Comparison of ENCODE assay signal across 1 cellular context in the genomic region with DNA sequence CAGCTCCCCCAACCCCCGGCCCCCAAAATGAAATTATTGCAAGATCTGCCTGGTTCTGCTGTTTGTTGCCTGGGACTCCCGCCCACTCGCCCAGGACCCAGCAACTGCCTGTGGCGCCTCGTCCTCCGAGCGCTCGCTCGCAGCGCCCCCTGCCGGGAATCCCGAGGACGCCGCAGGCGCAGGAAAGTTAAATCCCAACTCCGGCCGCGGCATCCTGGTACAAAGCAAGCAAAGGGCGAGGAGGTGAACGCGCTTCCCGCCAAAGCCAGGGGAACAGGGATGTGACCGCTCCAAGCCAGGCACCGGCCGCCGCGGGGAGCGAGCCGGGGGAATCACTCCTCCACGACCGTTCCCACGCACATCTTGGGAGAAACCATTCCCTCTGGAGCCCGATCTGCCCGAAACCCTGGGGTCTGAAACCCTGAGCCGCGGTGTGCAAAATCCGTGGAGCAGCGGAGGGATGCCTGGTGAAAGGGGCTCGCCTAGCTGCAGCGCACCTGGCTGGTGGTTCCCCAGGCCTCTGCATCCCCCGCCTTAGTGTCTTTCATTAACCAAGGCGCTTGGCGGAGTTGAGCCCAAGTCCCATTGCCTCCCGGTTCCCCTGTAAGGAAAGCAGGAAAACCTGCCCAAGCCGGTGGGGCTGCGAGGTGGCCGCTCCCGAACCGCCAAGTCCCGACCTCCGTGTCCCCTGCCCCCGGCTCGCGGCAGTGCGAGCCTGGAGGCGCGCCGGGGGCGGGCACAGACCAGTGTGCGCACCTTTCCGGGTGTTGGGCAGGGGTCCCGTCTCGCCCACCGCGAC.
TF ChIP-seq lines count a peak whose summit lies in the region.

No MANE protein-coding gene starts in this region.

TF ChIP-seq in SK-N-SH, 30 proteins besides CTCF, POLR2A, EP300 and RAD21 (continued from another document):
- TF ChIP-seq, protein P1, sequence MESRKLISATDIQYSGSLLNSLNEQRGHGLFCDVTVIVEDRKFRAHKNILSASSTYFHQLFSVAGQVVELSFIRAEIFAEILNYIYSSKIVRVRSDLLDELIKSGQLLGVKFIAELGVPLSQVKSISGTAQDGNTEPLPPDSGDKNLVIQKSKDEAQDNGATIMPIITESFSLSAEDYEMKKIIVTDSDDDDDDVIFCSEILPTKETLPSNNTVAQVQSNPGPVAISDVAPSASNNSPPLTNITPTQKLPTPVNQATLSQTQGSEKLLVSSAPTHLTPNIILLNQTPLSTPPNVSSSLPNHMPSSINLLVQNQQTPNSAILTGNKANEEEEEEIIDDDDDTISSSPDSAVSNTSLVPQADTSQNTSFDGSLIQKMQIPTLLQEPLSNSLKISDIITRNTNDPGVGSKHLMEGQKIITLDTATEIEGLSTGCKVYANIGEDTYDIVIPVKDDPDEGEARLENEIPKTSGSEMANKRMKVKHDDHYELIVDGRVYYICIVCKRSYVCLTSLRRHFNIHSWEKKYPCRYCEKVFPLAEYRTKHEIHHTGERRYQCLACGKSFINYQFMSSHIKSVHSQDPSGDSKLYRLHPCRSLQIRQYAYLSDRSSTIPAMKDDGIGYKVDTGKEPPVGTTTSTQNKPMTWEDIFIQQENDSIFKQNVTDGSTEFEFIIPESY (IDR thresholded peaks at IDR 0.05; ENCODE audit: borderline replicate concordance, low read depth): no peak
- TF ChIP-seq TAF1 (IDR thresholded peaks at IDR 0.05; ENCODE audit: borderline replicate concordance, low read depth, low read length) (0 out of 2 replicates have a peak, but pooled peaks have one; percentile 18), EZH2phosphoT487 (IDR thresholded peaks at IDR 0.05; ENCODE audit: borderline replicate concordance, low read depth) (no peak), FOXJ3 (CRISPR knock-in tag; IDR thresholded peaks at IDR 0.05) (peak; percentile 53; the same call in 1 of the 2 replicates), MEF2A (IDR thresholded peaks at IDR 0.05; ENCODE audit: borderline replicate concordance, low read depth) (no peak), SMC3 (IDR thresholded peaks at IDR 0.05; ENCODE audit: low read depth, low read length) (peak; percentile 79)
- TF ChIP-seq, protein P2, sequence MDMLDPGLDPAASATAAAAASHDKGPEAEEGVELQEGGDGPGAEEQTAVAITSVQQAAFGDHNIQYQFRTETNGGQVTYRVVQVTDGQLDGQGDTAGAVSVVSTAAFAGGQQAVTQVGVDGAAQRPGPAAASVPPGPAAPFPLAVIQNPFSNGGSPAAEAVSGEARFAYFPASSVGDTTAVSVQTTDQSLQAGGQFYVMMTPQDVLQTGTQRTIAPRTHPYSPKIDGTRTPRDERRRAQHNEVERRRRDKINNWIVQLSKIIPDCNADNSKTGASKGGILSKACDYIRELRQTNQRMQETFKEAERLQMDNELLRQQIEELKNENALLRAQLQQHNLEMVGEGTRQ (IDR thresholded peaks at IDR 0.05; ENCODE audit: borderline replicate concordance, low read depth, low read length): no peak
- TF ChIP-seq, protein P3, sequence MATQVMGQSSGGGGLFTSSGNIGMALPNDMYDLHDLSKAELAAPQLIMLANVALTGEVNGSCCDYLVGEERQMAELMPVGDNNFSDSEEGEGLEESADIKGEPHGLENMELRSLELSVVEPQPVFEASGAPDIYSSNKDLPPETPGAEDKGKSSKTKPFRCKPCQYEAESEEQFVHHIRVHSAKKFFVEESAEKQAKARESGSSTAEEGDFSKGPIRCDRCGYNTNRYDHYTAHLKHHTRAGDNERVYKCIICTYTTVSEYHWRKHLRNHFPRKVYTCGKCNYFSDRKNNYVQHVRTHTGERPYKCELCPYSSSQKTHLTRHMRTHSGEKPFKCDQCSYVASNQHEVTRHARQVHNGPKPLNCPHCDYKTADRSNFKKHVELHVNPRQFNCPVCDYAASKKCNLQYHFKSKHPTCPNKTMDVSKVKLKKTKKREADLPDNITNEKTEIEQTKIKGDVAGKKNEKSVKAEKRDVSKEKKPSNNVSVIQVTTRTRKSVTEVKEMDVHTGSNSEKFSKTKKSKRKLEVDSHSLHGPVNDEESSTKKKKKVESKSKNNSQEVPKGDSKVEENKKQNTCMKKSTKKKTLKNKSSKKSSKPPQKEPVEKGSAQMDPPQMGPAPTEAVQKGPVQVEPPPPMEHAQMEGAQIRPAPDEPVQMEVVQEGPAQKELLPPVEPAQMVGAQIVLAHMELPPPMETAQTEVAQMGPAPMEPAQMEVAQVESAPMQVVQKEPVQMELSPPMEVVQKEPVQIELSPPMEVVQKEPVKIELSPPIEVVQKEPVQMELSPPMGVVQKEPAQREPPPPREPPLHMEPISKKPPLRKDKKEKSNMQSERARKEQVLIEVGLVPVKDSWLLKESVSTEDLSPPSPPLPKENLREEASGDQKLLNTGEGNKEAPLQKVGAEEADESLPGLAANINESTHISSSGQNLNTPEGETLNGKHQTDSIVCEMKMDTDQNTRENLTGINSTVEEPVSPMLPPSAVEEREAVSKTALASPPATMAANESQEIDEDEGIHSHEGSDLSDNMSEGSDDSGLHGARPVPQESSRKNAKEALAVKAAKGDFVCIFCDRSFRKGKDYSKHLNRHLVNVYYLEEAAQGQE (IDR thresholded peaks at IDR 0.05; ENCODE audit: low read depth, low read length): no peak
